ENCODE assay signal across 8 cellular contexts in genomic region chr7:7967909-7968543, GRCh38. TPM values are rescaled to one million over a fixed set of nuclear protein-coding genes. Genes with fewer than 3 reads are reported as not detected.
A peak's percentile ranks its signal among the peaks of the same experiment; 100 is the strongest.
DNase-seq lines count a peak whose midpoint lies in the region; ATAC-seq, FAIRE-seq and TF ChIP-seq lines count a peak whose summit lies in the region.

No MANE protein-coding gene starts in this region.

- no peak for FAIRE-seq in astrocyte (lab: Jason Lieb, UNC)

- DNase-seq in left ventricle myocardium inferior (no peak), Right ventricle myocardium superior (no peak), astrocyte (ENCODE audit: low read depth) (no peak), lung (ENCODE audit: low spot score) (no peak), aorta (no peak), midbrain (lab: John Stamatoyannopoulos, UW) (no peak), Kasumi-1 (lab: John Stamatoyannopoulos, UW) (no peak), AG20443 (ENCODE audit: low spot score) (no peak)

- peaks cover 21% of the 10 kb centered on the region for H4K20me1 ChIP-seq in astrocyte (ENCODE audit: insufficient read depth, low read length)

- ATAC-seq in Right ventricle myocardium superior (ENCODE audit: poor library complexity) (no peak), lung (ENCODE audit: insufficient read depth, low FRiP score) (no peak), aorta (ENCODE audit: low FRiP score) (no peak)

- H3K27ac ChIP-seq in left ventricle myocardium inferior (replicated peaks) = peak overlapping the region; percentile 94
- no peak overlapping the region for H3K27ac ChIP-seq in astrocyte (ENCODE audit: low read depth, low read length)
- H3K27ac ChIP-seq in lung (ENCODE audit: low read depth in 1 of 2, low read length in 1 of 2) = peak overlapping the region; percentile 60 to 80
- H3K27ac ChIP-seq in aorta (ENCODE audit: low read depth in 1 of 2, low read length in 2 of 2) = peak overlapping the region in 1 of 2 donors; percentile 18

- no peak overlapping the region for H3K27ac Mint-ChIP-seq in astrocyte (ENCODE audit: unreplicated experiment)

- H3K4me1 Mint-ChIP-seq in astrocyte (ENCODE audit: low read depth, unreplicated experiment) = peaks cover 4% of the 10 kb centered on the region

- peak overlapping the region; percentile 97 for H3K4me3 Mint-ChIP-seq in astrocyte (ENCODE audit: unreplicated experiment)

- H3K36me3 ChIP-seq in left ventricle myocardium inferior (no peaks in the 10 kb centered on the region), astrocyte (ENCODE audit: insufficient read depth, low read length) (no peaks in the 10 kb centered on the region), lung (ENCODE audit: control insufficient read depth in 2 of 2, insufficient read depth in 2 of 2, low read length in 2 of 2) (no peaks in the 10 kb centered on the region), aorta (ENCODE audit: control insufficient read depth in 1 of 2, insufficient read depth in 2 of 2, low read length in 1 of 2) (no peaks in the 10 kb centered on the region)

- peaks cover 30% of the 10 kb centered on the region for H3K79me2 ChIP-seq in astrocyte (ENCODE audit: insufficient read depth, low read length)

- H3K9me3 Mint-ChIP-seq in astrocyte (ENCODE audit: unreplicated experiment) = no peaks in the 10 kb centered on the region

- peak overlapping the region; percentile 72 for H3K9ac ChIP-seq in astrocyte (ENCODE audit: low read length)

- H3K27me3 ChIP-seq in left ventricle myocardium inferior (ENCODE audit: low read depth) (no peaks in the 10 kb centered on the region), astrocyte (ENCODE audit: insufficient read depth, low read length) (no peaks in the 10 kb centered on the region), lung (ENCODE audit: control insufficient read depth, insufficient read depth) (no peaks in the 10 kb centered on the region), aorta (ENCODE audit: control insufficient read depth in 1 of 2, insufficient read depth in 2 of 2, low read length in 1 of 2) (no peaks in the 10 kb centered on the region)

- H3K4me2 ChIP-seq in astrocyte (ENCODE audit: low read length) = peak overlapping the region; percentile 94

- WGBS in lung, 2 donors = 3 to 4% methylated on average over 13 of the region's 13 CpGs
- WGBS in aorta, 2 donors = 5% methylated on average over 13 of the region's 13 CpGs

- H3K36me3 Mint-ChIP-seq in astrocyte (ENCODE audit: low read depth, unreplicated experiment) = no peaks in the 10 kb centered on the region

- intact Hi-C loops in left ventricle myocardium inferior (cut with micrococcal nuclease) (no loop called here), Right ventricle myocardium superior (cut with DNase I) (no loop called here), aorta (cut with DNase I) (loop anchor here (5.0 to 10.0 kb wide), 3 partner anchors 99 to 783 kb away; partner anchors contain the start of gene C1GALT1 (in 1 of the 2))

- peak overlapping the region; percentile 88 for H3K4me3 ChIP-seq in left ventricle myocardium inferior
- peak overlapping the region; percentile 77 for H3K4me3 ChIP-seq in astrocyte (ENCODE audit: insufficient read depth, low read depth, low read length)
- peak overlapping the region; percentile 50 for H3K4me3 ChIP-seq in lung
- peak overlapping the region; percentile 11 to 90 for H3K4me3 ChIP-seq in aorta (ENCODE audit: low read length in 2 of 2)

- H3K4me1 ChIP-seq in left ventricle myocardium inferior (peaks cover 48% of the 10 kb centered on the region), astrocyte (ENCODE audit: insufficient read depth, low read length) (peaks cover 24% of the 10 kb centered on the region), lung (ENCODE audit: control insufficient read depth in 2 of 2, insufficient read depth in 2 of 2, low read length in 2 of 2) (no peaks in the 10 kb centered on the region), aorta (ENCODE audit: control insufficient read depth in 1 of 2, insufficient read depth in 2 of 2, low read length in 2 of 2) (peaks cover 0 to 2% of the 10 kb centered on the region in 2 donors)

- H3K9me3 ChIP-seq in left ventricle myocardium inferior (replicated peaks) (no peaks in the 10 kb centered on the region), astrocyte (ENCODE audit: insufficient read depth, low read depth, low read length) (no peaks in the 10 kb centered on the region), lung (ENCODE audit: control insufficient read depth in 2 of 2, insufficient read depth in 1 of 2, low read length in 1 of 2) (no peaks in the 10 kb centered on the region), aorta (ENCODE audit: control insufficient read depth, low read length) (no peaks in the 10 kb centered on the region)

- peak overlapping the region; percentile 94 for H2AFZ ChIP-seq in astrocyte (ENCODE audit: low read depth, low read length)

- no peak for TF ChIP-seq CTCF in left ventricle myocardium inferior (IDR thresholded peaks at IDR 0.05; ENCODE audit: borderline replicate concordance)
- TF ChIP-seq CTCF in astrocyte (IDR thresholded peaks at IDR 0.05; ENCODE audit: insufficient read depth, low read depth, low read length) = no peak
- no peak for TF ChIP-seq CTCF in lung (IDR thresholded peaks at IDR 0.05; ENCODE audit: control extremely low read depth, extremely low read depth)

- H3K27me3 Mint-ChIP-seq in astrocyte (ENCODE audit: low read depth, unreplicated experiment) = no peaks in the 10 kb centered on the region

RNA-seq across cellular contexts. Expression of gene GLCCI1, which starts 0.6 kb away (rescaled TPM):
- total RNA-seq in left ventricle myocardium inferior (5.8 TPM), Right ventricle myocardium superior (4.0 TPM), astrocyte (15.3 and 24.2 TPM in 2 replicates), lung (10 to 100 TPM; 28.1 to 60.2 TPM), aorta (10 to 100 TPM in 1 of 2 donors, 1 to 10 TPM in 1; 8.4 to 12.0 TPM)
- polyA plus RNA-seq in lung (10 to 100 TPM in 1 of 2 donors, 1 to 10 TPM in 1; 2.5 to 13.9 TPM), aorta (1 to 10 TPM; 2.1 to 7.5 TPM)

Comparison
In these comparisons a context has a peak if more than half of its experiments do, and no peak if none do; other contexts are left out.
1. intact Hi-C loops: an anchor here in aorta (5.0 to 10.0 kb wide); none called in left ventricle myocardium inferior and Right ventricle myocardium superior.